Comparison of ENCODE assay signal across 11 cellular contexts in genomic region chr9:124137009-124137943, GRCh38.
DNase-seq lines count a peak whose midpoint lies in the region; ATAC-seq and TF ChIP-seq lines count a peak whose summit lies in the region.
"Had no signal": no experiment of that assay in that cellular context is flagged by ENCODE, and none has a peak within 500 bp of the region (broad histone marks: within the 10 kb centered on the region; RNA-seq: fewer than 3 reads in every experiment).

No MANE protein-coding gene starts in this region.

- H3K9me3 Mint-ChIP-seq in Caco-2 (ENCODE audit: unreplicated experiment): no peaks in the 10 kb centered on the region

- CTCF ChIA-PET in Caco-2 (lab: Charles Lee): no interaction called here

- H3K4me1 Mint-ChIP-seq in Caco-2 (ENCODE audit: low read depth, unreplicated experiment): peaks cover 8% of the 10 kb centered on the region
- H3K4me1 Mint-ChIP-seq: brain had no signal

- no peak for TF ChIP-seq CTCF in Caco-2 (IDR thresholded peaks at IDR 0.05; ENCODE audit: insufficient read depth in 1 of 2, low read depth in 1 of 2, low read length in 1 of 2, severe bottlenecking in 1 of 2, unreplicated experiment in 1 of 2)
- no peak for TF ChIP-seq CTCF in SU-DHL-6 (IDR thresholded peaks at IDR 0.05; ENCODE audit: insufficient read depth, low read length, poor library complexity, severe bottlenecking)
- no peak for TF ChIP-seq CTCF in lower lobe of right lung (IDR thresholded peaks at IDR 0.05)

- DNase-seq in Caco-2: no peak
- no peak for DNase-seq in activated CD4-positive, CD25-positive, alpha-beta regulatory T cell (lab: John Stamatoyannopoulos, UW)
- DNase-seq in cerebellar nuclear complex (lab: John Stamatoyannopoulos, UW): no peak
- no peak for DNase-seq in NOMO-1 (lab: John Stamatoyannopoulos, UW; ENCODE audit: unreplicated experiment in 2 of 2)
- no peak for DNase-seq in lower lobe of right lung
- DNase-seq: activated CD4-positive, CD25-positive, alpha-beta regulatory T cell treated with anti-CD3 and anti-CD28 coated beads, Interleukin-2, amount 50 U/mL, for 72 hours; occipital lobe had no signal

- H3K27me3 Mint-ChIP-seq in Caco-2 (ENCODE audit: insufficient read depth, unreplicated experiment): no peaks in the 10 kb centered on the region

- no TSS peak for BruUV-seq in Caco-2 (replicated peaks; lab: Mats Ljungman, UMichigan)

- no peaks in the 10 kb centered on the region for H4K20me1 ChIP-seq in SU-DHL-6 (ENCODE audit: low read depth, low read length)

- no peak overlapping the region for H3K4me3 Mint-ChIP-seq in Caco-2 (ENCODE audit: unreplicated experiment)
- H3K4me3 Mint-ChIP-seq: brain had no signal

- peak overlapping the region; percentile 53 for H3K9ac ChIP-seq in SU-DHL-6 (ENCODE audit: low read length)

- H3K27ac Mint-ChIP-seq in Caco-2 (ENCODE audit: unreplicated experiment): peak overlapping the region; percentile 60
- H3K27ac Mint-ChIP-seq: brain had no signal

- H2AFZ ChIP-seq in SU-DHL-6 (ENCODE audit: low read depth, low read length, severe bottlenecking): no peak overlapping the region

- H3F3A ChIP-seq in SU-DHL-6 (ENCODE audit: insufficient read depth): peaks cover 38% of the 10 kb centered on the region

- H3K36me3 ChIP-seq in Caco-2 (ENCODE audit: control insufficient read depth, insufficient read depth, low read length): no peaks in the 10 kb centered on the region
- H3K36me3 ChIP-seq in SU-DHL-6 (ENCODE audit: low read length): no peaks in the 10 kb centered on the region
- H3K36me3 ChIP-seq in lower lobe of right lung: no peaks in the 10 kb centered on the region

- peaks cover 4% of the 10 kb centered on the region for H3K36me3 Mint-ChIP-seq in Caco-2 (ENCODE audit: insufficient read depth, unreplicated experiment)
- H3K36me3 Mint-ChIP-seq: brain had no signal

- H3K9me2 ChIP-seq in SU-DHL-6 (replicated peaks; ENCODE audit: insufficient read depth, low read length): no peaks in the 10 kb centered on the region

- ATAC-seq in GM19328 (IDR thresholded peaks at IDR 0.05; ENCODE audit: unreplicated experiment): peak; percentile 78
- ATAC-seq in HG02943 (IDR thresholded peaks at IDR 0.05; ENCODE audit: low read depth, unreplicated experiment): peak; percentile 70
- ATAC-seq in lower lobe of right lung: no peak

- H3K27me3 ChIP-seq in Caco-2 (replicated peaks; ENCODE audit: control insufficient read depth, insufficient read depth, low read length) (no peaks in the 10 kb centered on the region), SU-DHL-6 (ENCODE audit: low read length) (no peaks in the 10 kb centered on the region), lower lobe of right lung (ENCODE audit: low read depth) (no peaks in the 10 kb centered on the region)

- POLR2A ChIA-PET in Caco-2 (lab: Charles Lee): no interaction called here

- H3K27ac ChIP-seq in SU-DHL-6 (ENCODE audit: low read depth, low read length): peak overlapping the region; percentile 85
- H3K27ac ChIP-seq in lower lobe of right lung: no peak overlapping the region

- peak overlapping the region; percentile 65 for H3K4me2 ChIP-seq in SU-DHL-6 (ENCODE audit: low read depth, low read length, poor library complexity, severe bottlenecking)

- no peaks in the 10 kb centered on the region for H3K79me2 ChIP-seq in SU-DHL-6 (ENCODE audit: insufficient read depth, low read length)

- no peak overlapping the region for H3K4me3 ChIP-seq in Caco-2 (ENCODE audit: low read depth, low read length)
- H3K4me3 ChIP-seq in SU-DHL-6 (ENCODE audit: insufficient read depth, low read length, poor library complexity, severe bottlenecking): peak overlapping the region; percentile 25
- no peak overlapping the region for H3K4me3 ChIP-seq in lower lobe of right lung

- peaks cover 10% of the 10 kb centered on the region for H3K4me1 ChIP-seq in Caco-2
- no peaks in the 10 kb centered on the region for H3K4me1 ChIP-seq in lower lobe of right lung

- H3K9me3 ChIP-seq in Caco-2 (no peaks in the 10 kb centered on the region), SU-DHL-6 (ENCODE audit: insufficient read depth, low read length) (no peaks in the 10 kb centered on the region), lower lobe of right lung (no peaks in the 10 kb centered on the region)

- intact Hi-C loops in Caco-2 (cut with micrococcal nuclease; ENCODE audit: unreplicated experiment): no loop called here
- intact Hi-C loops in lower lobe of right lung (cut with DNase I): no loop called here

Comparison
In these comparisons a context has a peak if more than half of its experiments do, and no peak if none do; other contexts are left out.
1. ATAC-seq: peak in GM19328 (single experiment) and HG02943 (single experiment); none in lower lobe of right lung (0 of 2).